ENCODE assay signal across 19 cellular contexts in the genomic region with DNA sequence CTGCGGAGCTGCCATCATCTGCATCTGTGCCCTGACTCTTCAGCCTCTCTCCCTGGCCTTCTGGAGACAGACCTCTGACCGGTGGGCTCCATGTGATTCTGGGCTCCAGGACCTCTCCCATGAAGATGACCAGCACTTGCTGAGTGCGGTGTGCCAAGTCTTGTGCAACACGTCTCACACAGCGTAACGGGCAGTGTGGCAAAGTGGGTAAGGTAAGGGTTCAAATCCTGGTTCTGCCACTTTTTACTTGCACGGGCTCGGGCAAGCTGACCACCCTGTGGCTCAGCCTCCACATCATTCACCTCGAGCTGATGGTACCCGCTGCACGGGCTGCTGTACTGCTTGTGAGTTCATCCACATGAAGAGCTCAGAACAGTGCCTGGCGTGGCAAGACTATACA. TPM values are rescaled to one million over a fixed set of nuclear protein-coding genes. Genes with fewer than 3 reads are reported as not detected.
DNase-seq lines count a peak whose midpoint lies in the region; ATAC-seq, FAIRE-seq and TF ChIP-seq lines count a peak whose summit lies in the region.
"Had no signal": no experiment of that assay in that cellular context is flagged by ENCODE, and none has a peak within 500 bp of the region (broad histone marks: within the 10 kb centered on the region; RNA-seq: fewer than 3 reads in every experiment).

No MANE protein-coding gene starts in this region.

- H3K4me3 ChIP-seq in right atrium auricular region = no peak overlapping the region
- no peak overlapping the region for H3K4me3 ChIP-seq in esophagus (ENCODE audit: low read depth in 1 of 2, low read length in 2 of 2)
- no peak overlapping the region for H3K4me3 ChIP-seq in kidney (ENCODE audit: low read length in 2 of 2)
- peak overlapping the region in 2 of 4 donors; percentile 54 to 56 for H3K4me3 ChIP-seq in gastrocnemius medialis
- H3K4me3 ChIP-seq: HAP-1 had no signal

- peaks cover 0 to 9% of the 10 kb centered on the region in 2 donors for H3K4me1 ChIP-seq in right atrium auricular region
- no peaks in the 10 kb centered on the region for H3K4me1 ChIP-seq in esophagus (ENCODE audit: control insufficient read depth in 2 of 2, insufficient read depth in 2 of 2, low read length in 1 of 2)
- no peaks in the 10 kb centered on the region for H3K4me1 ChIP-seq in kidney (ENCODE audit: control insufficient read depth in 1 of 2, insufficient read depth in 1 of 2, low read depth in 1 of 2, low read length in 2 of 2)
- peaks cover 28 to 39% of the 10 kb centered on the region in 2 donors for H3K4me1 ChIP-seq in gastrocnemius medialis
- H3K4me1 ChIP-seq: HAP-1 had no signal

- H3K9me3 ChIP-seq in right atrium auricular region (no peaks in the 10 kb centered on the region), esophagus (ENCODE audit: control insufficient read depth in 2 of 2, insufficient read depth in 1 of 2, low read depth in 1 of 2, low read length in 1 of 2) (peaks cover 0 to 3% of the 10 kb centered on the region in 2 donors), kidney (ENCODE audit: control insufficient read depth in 1 of 2, low read length in 2 of 2) (no peaks in the 10 kb centered on the region), gastrocnemius medialis (no peaks in the 10 kb centered on the region)
- H3K9me3 ChIP-seq: HAP-1 had no signal

- 84 to 86% methylated on average over 12 of the region's 12 CpGs for WGBS in esophagus, 2 donors

- intact Hi-C loops in left ventricle myocardium superior (cut with micrococcal nuclease) (no loop called here), kidney (cut with DNase I) (no loop called here), gastrocnemius medialis (cut with DNase I; ENCODE audit: low total_unique reads) (no loop called here)

- ATAC-seq in left ventricle myocardium superior (no peak), gastrocnemius medialis (peak; percentile 5 to 11)

- DNase-seq in right atrium auricular region (ENCODE audit: low spot score) = peak; percentile 57
- DNase-seq in left ventricle myocardium superior = no peak
- DNase-seq in kidney = peak; percentile 26
- DNase-seq in gastrocnemius medialis = no peak
- DNase-seq in ecto neural progenitor cell (ENCODE audit: low spot score) = no peak
- DNase-seq in DMS 273 (lab: John Stamatoyannopoulos, UW; ENCODE audit: unreplicated experiment) = no peak
- DNase-seq in DMS53 (lab: John Stamatoyannopoulos, UW) = no peak
- DNase-seq: C1 segment of cervical spinal cord; CD4-positive, alpha-beta T cell; DMS153; DND-41; GDM1; GOT3 had no signal

- no peak overlapping the region for H3K27ac ChIP-seq in right atrium auricular region
- peak overlapping the region; percentile 11 to 35 for H3K27ac ChIP-seq in esophagus (ENCODE audit: low read depth in 2 of 2, low read length in 1 of 2)
- no peak overlapping the region for H3K27ac ChIP-seq in kidney (ENCODE audit: low read depth in 2 of 2, low read length in 2 of 2)
- H3K27ac ChIP-seq in gastrocnemius medialis = peak overlapping the region; percentile 75 to 89 (median 80)
- H3K27ac ChIP-seq: HL-60 had no signal

- no peak for FAIRE-seq in kidney (lab: Jason Lieb, UNC)
- FAIRE-seq: A204.1, GM12892, GM19239 had no signal

- H3K36me3 ChIP-seq in right atrium auricular region (no peaks in the 10 kb centered on the region), esophagus (ENCODE audit: control insufficient read depth in 2 of 2, insufficient read depth in 2 of 2, low read length in 1 of 2) (no peaks in the 10 kb centered on the region), kidney (ENCODE audit: control insufficient read depth in 1 of 2, insufficient read depth in 2 of 2, low read length in 2 of 2) (no peaks in the 10 kb centered on the region), gastrocnemius medialis (no peaks in the 10 kb centered on the region)
- H3K36me3 ChIP-seq: HAP-1 had no signal

- H3K9ac ChIP-seq in kidney (ENCODE audit: low read length in 2 of 2) = no peak overlapping the region

- H3K27me3 ChIP-seq in right atrium auricular region (no peaks in the 10 kb centered on the region), esophagus (ENCODE audit: control insufficient read depth in 1 of 2, insufficient read depth in 2 of 2, low read length in 2 of 2) (peaks cover 0 to 5% of the 10 kb centered on the region in 2 donors), gastrocnemius medialis (no peaks in the 10 kb centered on the region)

- no peak for TF ChIP-seq POLR2A in gastrocnemius medialis (IDR thresholded peaks at IDR 0.05)

- no peak for TF ChIP-seq CTCF in right atrium auricular region (IDR thresholded peaks at IDR 0.05)
- TF ChIP-seq CTCF in kidney (IDR thresholded peaks at IDR 0.05; ENCODE audit: borderline replicate concordance, extremely low read depth, insufficient read depth) = no peak
- no peak for TF ChIP-seq CTCF in gastrocnemius medialis (IDR thresholded peaks at IDR 0.05 in 4 of 5, conservative IDR thresholded peaks at IDR 0.05 in 1 of 5)

- in situ Hi-C loops in gastrocnemius medialis (cut with MboI; ENCODE audit: low sequenced_read_pairs in 4 of 4) = no loop called here

RNA-seq across cellular contexts. Expression of a gene that starts 6.5 kb away (rescaled TPM):
- total RNA-seq in right atrium auricular region (100 to 1,000 TPM; 211 to 258 TPM), left ventricle myocardium superior (329 TPM), kidney (23.2 TPM), gastrocnemius medialis (100 to 1,000 TPM; 200 to 308 (median 266) TPM)
- polyA plus RNA-seq in esophagus (10 to 100 TPM; 20.3 to 40.8 TPM), kidney (ENCODE audit: insufficient read depth, low read depth, low replicate concordance) (4.5 TPM)

Comparison
In these comparisons a context has a peak if more than half of its experiments do, and no peak if none do; other contexts are left out.
1. DNase-seq: peak in right atrium auricular region (single experiment) and kidney (single experiment); none in left ventricle myocardium superior (single experiment), gastrocnemius medialis (0 of 2), ecto neural progenitor cell (single experiment), DMS 273 (single experiment) and DMS53 (single experiment).
2. H3K27ac ChIP-seq: peak in esophagus (2 of 2) and gastrocnemius medialis (4 of 4); none in right atrium auricular region (0 of 2) and kidney (0 of 2).